In genomic region chrX:52261125-52261462, GRCh38 we compare ENCODE assay signal across 8 cellular contexts.
DNase-seq lines count a peak whose midpoint lies in the region; ATAC-seq and TF ChIP-seq lines count a peak whose summit lies in the region.

No MANE protein-coding gene starts in this region.

- H3K4me3 ChIP-seq in mucosa of stomach (ENCODE audit: low read length), result no peak overlapping the region
- peak overlapping the region in 2 of 4 donors; percentile 52 to 69 for H3K4me3 ChIP-seq in Peyer's patch
- H3K4me3 ChIP-seq in body of pancreas, result no peak overlapping the region

- H3K36me3 Mint-ChIP-seq in brain, result no peaks in the 10 kb centered on the region

- TF ChIP-seq CTCF in C4-2B (conservative IDR thresholded peaks at IDR 0.05), result no peak
- TF ChIP-seq CTCF in brain (conservative IDR thresholded peaks at IDR 0.05), result no peak
- TF ChIP-seq CTCF in Peyer's patch (IDR thresholded peaks at IDR 0.05), result no peak
- no peak for TF ChIP-seq CTCF in body of pancreas (IDR thresholded peaks at IDR 0.05)

- ATAC-seq in HG03045 (IDR thresholded peaks at IDR 0.05; ENCODE audit: unreplicated experiment) (peak; percentile 6), HG03135 (IDR thresholded peaks at IDR 0.05; ENCODE audit: unreplicated experiment) (no peak), body of pancreas (no peak)

- peak overlapping the region; percentile 93 to 98 (median 94) for H3K4me3 Mint-ChIP-seq in brain

- WGBS in body of pancreas, 2 donors, result 0 to 6% methylated on average over 2 of the region's 2 CpGs

- intact Hi-C loops in body of pancreas (cut with DNase I), result no loop called here

- TF ChIP-seq POLR2A in Peyer's patch (IDR thresholded peaks at IDR 0.05) (no peak), body of pancreas (IDR thresholded peaks at IDR 0.05) (no peak)

- H3K4me1 ChIP-seq in mucosa of stomach (ENCODE audit: control insufficient read depth, insufficient read depth, low read length) (no peaks in the 10 kb centered on the region), Peyer's patch (no peaks in the 10 kb centered on the region), body of pancreas (peaks cover 10% of the 10 kb centered on the region)

- DNase-seq in Peyer's patch, result no peak
- DNase-seq in NCI-H524 treated with DMSO at 0.1 percent for 48 hours (lab: John Stamatoyannopoulos, UW), result no peak
- DNase-seq in body of pancreas, result no peak

- peaks cover 0 to 6% (median 0%) of the 10 kb centered on the region in 5 experiments for H3K9me3 Mint-ChIP-seq in brain

- H3K9me3 ChIP-seq in mucosa of stomach (ENCODE audit: control insufficient read depth, low read length) (no peaks in the 10 kb centered on the region), Peyer's patch (no peaks in the 10 kb centered on the region), body of pancreas (no peaks in the 10 kb centered on the region)

- peak overlapping the region; percentile 98 to 100 (median 100) for H3K27ac Mint-ChIP-seq in brain

- peaks cover 6% of the 10 kb centered on the region for H3K27me3 Mint-ChIP-seq in brain

- no peaks in the 10 kb centered on the region for H3K27me3 ChIP-seq in mucosa of stomach (ENCODE audit: control insufficient read depth, insufficient read depth, low read length)
- H3K27me3 ChIP-seq in Peyer's patch, result no peaks in the 10 kb centered on the region
- H3K27me3 ChIP-seq in body of pancreas, result no peaks in the 10 kb centered on the region

- peak overlapping the region; percentile 71 for H3K9ac ChIP-seq in mucosa of stomach (ENCODE audit: low read length)

- H3K36me3 ChIP-seq in mucosa of stomach (ENCODE audit: control insufficient read depth, insufficient read depth, low read length), result no peaks in the 10 kb centered on the region
- H3K36me3 ChIP-seq in Peyer's patch, result no peaks in the 10 kb centered on the region
- no peaks in the 10 kb centered on the region for H3K36me3 ChIP-seq in body of pancreas (replicated peaks in 1 of 2; ENCODE audit: insufficient read depth in 1 of 2, low read depth in 2 of 2)

- H3K4me1 Mint-ChIP-seq in brain, result peaks cover 59% of the 10 kb centered on the region

- peak overlapping the region; percentile 82 for H3K27ac ChIP-seq in C4-2B
- peak overlapping the region in 2 of 4 donors; percentile 82 to 88 for H3K27ac ChIP-seq in Peyer's patch
- peak overlapping the region in 1 of 4 donors; percentile 86 for H3K27ac ChIP-seq in body of pancreas
